Comparison of ENCODE assay signal across 19 cellular contexts in the genomic region with DNA sequence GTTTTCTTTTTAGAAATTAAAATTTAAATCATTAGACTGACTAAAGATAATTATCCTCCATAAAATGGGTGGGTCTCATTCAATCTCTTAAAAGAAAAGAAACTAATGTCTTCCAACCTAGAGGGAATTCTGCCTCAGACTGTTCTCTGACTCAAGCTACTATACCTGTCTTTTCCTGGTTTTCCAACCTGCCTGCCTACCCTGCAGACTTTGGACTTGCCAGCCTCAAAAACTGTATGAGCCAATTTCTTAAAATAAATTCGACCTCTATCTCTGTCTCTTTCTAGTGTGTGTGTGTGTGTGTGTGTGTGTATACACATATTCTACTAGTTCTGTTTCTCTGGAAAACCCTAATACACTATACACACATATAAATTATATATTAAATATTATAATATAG.
DNase-seq lines count a peak whose midpoint lies in the region; ATAC-seq, FAIRE-seq and TF ChIP-seq lines count a peak whose summit lies in the region.
"Had no signal": no experiment of that assay in that cellular context is flagged by ENCODE, and none has a peak within 500 bp of the region (broad histone marks: within the 10 kb centered on the region; RNA-seq: fewer than 3 reads in every experiment).

No MANE protein-coding gene starts in this region.

- H3K9ac ChIP-seq in SU-DHL-6 (ENCODE audit: low read length): no peak overlapping the region
- no peak overlapping the region for H3K9ac ChIP-seq in HepG2 (ENCODE audit: insufficient read depth, low read depth, low read length)
- H3K9ac ChIP-seq in Karpas-422 (ENCODE audit: low read length): no peak overlapping the region
- H3K9ac ChIP-seq: BLaER1 treated with 17β-estradiol and CSF1 and Interleukin-3, amounts not matched to agents 10 nM and 100 nM had no signal

- H3K9me3 ChIP-seq in SU-DHL-6 (ENCODE audit: insufficient read depth, low read length) (no peaks in the 10 kb centered on the region), HepG2 (ENCODE audit: low read length) (no peaks in the 10 kb centered on the region; the same call in 1 of the 2 replicates), right lobe of liver (no peaks in the 10 kb centered on the region), Karpas-422 (ENCODE audit: low read length) (peaks cover 21% of the 10 kb centered on the region)
- H3K9me3 ChIP-seq: A549, Caco-2 had no signal

- H3K4me3 ChIP-seq in SU-DHL-6 (ENCODE audit: insufficient read depth, low read length, poor library complexity, severe bottlenecking) (no peak overlapping the region), HepG2 (replicated peaks in 1 of 3; ENCODE audit: insufficient read depth in 1 of 3, low read depth in 2 of 3, low read length in 3 of 3) (no peak overlapping the region), right lobe of liver (no peak overlapping the region), Karpas-422 (ENCODE audit: low read length) (no peak overlapping the region)
- H3K4me3 ChIP-seq: A549; BLaER1 treated with 17β-estradiol and CSF1 and Interleukin-3, amounts not matched to agents 10 nM and 100 nM had no signal

- intact Hi-C loops in HepG2 (cut with micrococcal nuclease; ENCODE audit: unreplicated experiment): no loop called here
- intact Hi-C loops in right lobe of liver (cut with DNase I): no loop called here

- CTCF ChIA-PET in HepG2 (lab: Yijun Ruan, JAX; ENCODE audit: low intra/inter-chr PET ratio, low total read pairs): no interaction called here

- no peak overlapping the region for H3K27ac ChIP-seq in SU-DHL-6 (ENCODE audit: low read depth, low read length)
- H3K27ac ChIP-seq in HepG2 (ENCODE audit: extremely low read length, insufficient read depth, low read length): no peak overlapping the region
- H3K27ac ChIP-seq in right lobe of liver: no peak overlapping the region
- H3K27ac ChIP-seq in Karpas-422 (ENCODE audit: low read length): no peak overlapping the region
- H3K27ac ChIP-seq: 22Rv1; A549; BLaER1 treated with 17β-estradiol and CSF1 and Interleukin-3, amounts not matched to agents 10 nM and 100 nM; C4-2B had no signal

- H3K4me1 ChIP-seq in HepG2 (ENCODE audit: insufficient read depth, low read length): no peaks in the 10 kb centered on the region
- no peaks in the 10 kb centered on the region for H3K4me1 ChIP-seq in right lobe of liver
- no peaks in the 10 kb centered on the region for H3K4me1 ChIP-seq in Karpas-422 (ENCODE audit: low read length)
- H3K4me1 ChIP-seq: A549; BLaER1 treated with 17β-estradiol and CSF1 and Interleukin-3, amounts not matched to agents 10 nM and 100 nM; Caco-2 had no signal

- WGBS in HepG2 (ENCODE audit: low lambda C conversion rate): 0% methylated on average over 1 of the region's 1 CpG
- WGBS in right lobe of liver (ENCODE audit: insufficient coverage, low coverage, low lambda C conversion rate, missing lambda C conversion rate): 10% methylated on average over 1 of the region's 1 CpG

- no peaks in the 10 kb centered on the region for H3K36me3 ChIP-seq in SU-DHL-6 (ENCODE audit: low read length)
- no peaks in the 10 kb centered on the region for H3K36me3 ChIP-seq in HepG2 (replicated peaks in 1 of 2; ENCODE audit: control insufficient read depth in 1 of 2, insufficient read depth in 2 of 2, low read length in 2 of 2)
- no peaks in the 10 kb centered on the region for H3K36me3 ChIP-seq in right lobe of liver
- no peaks in the 10 kb centered on the region for H3K36me3 ChIP-seq in Karpas-422 (ENCODE audit: insufficient read depth, low read length)
- H3K36me3 ChIP-seq: BLaER1 treated with 17β-estradiol and CSF1 and Interleukin-3, amounts not matched to agents 10 nM and 100 nM had no signal

- no peak for ATAC-seq in HepG2
- ATAC-seq in right lobe of liver: peak; percentile 90 to 96 (median 92)
- no peak for ATAC-seq in GM21723 (IDR thresholded peaks at IDR 0.05; ENCODE audit: unreplicated experiment)
- ATAC-seq: A549; CD8-positive, alpha-beta T cell had no signal

- TF ChIP-seq POLR2A in HepG2 (IDR thresholded peaks at IDR 0.05; ENCODE audit: insufficient read depth in 1 of 2, low read depth in 2 of 2, low read length in 2 of 2) (no peak), right lobe of liver (IDR thresholded peaks at IDR 0.05) (no peak)

- TF ChIP-seq CTCF in SU-DHL-6 (IDR thresholded peaks at IDR 0.05; ENCODE audit: insufficient read depth, low read length, poor library complexity, severe bottlenecking) (no peak), HepG2 (CRISPR knock-in tag; IDR thresholded peaks at IDR 0.05) (no peak), right lobe of liver (IDR thresholded peaks at IDR 0.05) (no peak)

- no peak for DNase-seq in HepG2 (ENCODE audit: low spot score)
- DNase-seq in right lobe of liver: peak in 1 of 3 donors; percentile 51
- DNase-seq in Karpas-422: no peak
- DNase-seq: AML-193; Caco-2; Calu3; CD4-positive, alpha-beta T cell; CD8-positive, alpha-beta T cell; DMS79 treated with DMSO at 0.1 percent for 48 hours; GF-D8 had no signal

- POLR2A ChIA-PET in HepG2 (lab: Yijun Ruan, JAX): no interaction called here

- H2AFZ ChIP-seq in SU-DHL-6 (ENCODE audit: low read depth, low read length, severe bottlenecking): peak overlapping the region; percentile 24
- no peak overlapping the region for H2AFZ ChIP-seq in HepG2 (ENCODE audit: low read length)
- H2AFZ ChIP-seq in Karpas-422 (ENCODE audit: low read length): no peak overlapping the region

- H3K4me2 ChIP-seq in SU-DHL-6 (ENCODE audit: low read depth, low read length, poor library complexity, severe bottlenecking) (no peak overlapping the region), HepG2 (ENCODE audit: low read depth, low read length) (no peak overlapping the region), Karpas-422 (ENCODE audit: low read depth, low read length, poor library complexity, severe bottlenecking) (no peak overlapping the region)
- H3K4me2 ChIP-seq: A549; BLaER1 treated with 17β-estradiol and CSF1 and Interleukin-3, amounts not matched to agents 10 nM and 100 nM had no signal

- TF ChIP-seq RAD21 in HepG2 (CRISPR knock-in tag; IDR thresholded peaks at IDR 0.05): no peak

- TF ChIP-seq EP300 in HepG2 (IDR thresholded peaks at IDR 0.05; ENCODE audit: low read depth in 2 of 2, low read length in 2 of 2): no peak
- no peak for TF ChIP-seq EP300 in HepG2 (CRISPR knock-in tag; IDR thresholded peaks at IDR 0.05; ENCODE audit: borderline replicate concordance)

- H4K20me1 ChIP-seq in SU-DHL-6 (ENCODE audit: low read depth, low read length) (no peaks in the 10 kb centered on the region), HepG2 (ENCODE audit: insufficient read depth, low read length) (no peaks in the 10 kb centered on the region), Karpas-422 (ENCODE audit: insufficient read depth, low read depth, low read length) (no peaks in the 10 kb centered on the region)
- H4K20me1 ChIP-seq: BLaER1 treated with 17β-estradiol and CSF1 and Interleukin-3, amounts not matched to agents 10 nM and 100 nM had no signal

- no peak for FAIRE-seq in HepG2 (lab: Jason Lieb, UNC)
- FAIRE-seq: A549, D721Med, GM12891, GM19239 had no signal

- no peaks in the 10 kb centered on the region for H3F3A ChIP-seq in SU-DHL-6 (ENCODE audit: insufficient read depth)

- H3K79me2 ChIP-seq in SU-DHL-6 (ENCODE audit: insufficient read depth, low read length) (no peaks in the 10 kb centered on the region), HepG2 (ENCODE audit: insufficient read depth, low read length) (no peaks in the 10 kb centered on the region), Karpas-422 (ENCODE audit: low read length) (no peaks in the 10 kb centered on the region)

- H3K9me2 ChIP-seq in SU-DHL-6 (replicated peaks; ENCODE audit: insufficient read depth, low read length) (no peaks in the 10 kb centered on the region), Karpas-422 (replicated peaks; ENCODE audit: insufficient read depth, low read length) (no peaks in the 10 kb centered on the region)

- in situ Hi-C loops in HepG2 (cut with HindIII; ENCODE audit: extremely low pct_ligation_motif_present, low pct_unique_long_range_greater_than_20kb): no loop called here

- no peaks in the 10 kb centered on the region for H3K27me3 ChIP-seq in SU-DHL-6 (ENCODE audit: low read length)
- H3K27me3 ChIP-seq in HepG2 (ENCODE audit: control insufficient read depth in 1 of 2, insufficient read depth in 2 of 2, low read length in 2 of 2): 0 out of 5 replicates have a peak, but pooled peaks cover 0 to 1% of the 10 kb centered on the region in 2 experiments
- H3K27me3 ChIP-seq in right lobe of liver: no peaks in the 10 kb centered on the region
- no peaks in the 10 kb centered on the region for H3K27me3 ChIP-seq in Karpas-422 (ENCODE audit: low read length)
- H3K27me3 ChIP-seq: BLaER1 treated with 17β-estradiol and CSF1 and Interleukin-3, amounts not matched to agents 10 nM and 100 nM had no signal

- no TSS peak for BruUV-seq in HepG2 (replicated peaks; lab: Mats Ljungman, UMichigan)

TF ChIP-seq in HepG2, 621 proteins besides CTCF, POLR2A, EP300 and RAD21 (continues in another document):
- TF ChIP-seq, protein P1, sequence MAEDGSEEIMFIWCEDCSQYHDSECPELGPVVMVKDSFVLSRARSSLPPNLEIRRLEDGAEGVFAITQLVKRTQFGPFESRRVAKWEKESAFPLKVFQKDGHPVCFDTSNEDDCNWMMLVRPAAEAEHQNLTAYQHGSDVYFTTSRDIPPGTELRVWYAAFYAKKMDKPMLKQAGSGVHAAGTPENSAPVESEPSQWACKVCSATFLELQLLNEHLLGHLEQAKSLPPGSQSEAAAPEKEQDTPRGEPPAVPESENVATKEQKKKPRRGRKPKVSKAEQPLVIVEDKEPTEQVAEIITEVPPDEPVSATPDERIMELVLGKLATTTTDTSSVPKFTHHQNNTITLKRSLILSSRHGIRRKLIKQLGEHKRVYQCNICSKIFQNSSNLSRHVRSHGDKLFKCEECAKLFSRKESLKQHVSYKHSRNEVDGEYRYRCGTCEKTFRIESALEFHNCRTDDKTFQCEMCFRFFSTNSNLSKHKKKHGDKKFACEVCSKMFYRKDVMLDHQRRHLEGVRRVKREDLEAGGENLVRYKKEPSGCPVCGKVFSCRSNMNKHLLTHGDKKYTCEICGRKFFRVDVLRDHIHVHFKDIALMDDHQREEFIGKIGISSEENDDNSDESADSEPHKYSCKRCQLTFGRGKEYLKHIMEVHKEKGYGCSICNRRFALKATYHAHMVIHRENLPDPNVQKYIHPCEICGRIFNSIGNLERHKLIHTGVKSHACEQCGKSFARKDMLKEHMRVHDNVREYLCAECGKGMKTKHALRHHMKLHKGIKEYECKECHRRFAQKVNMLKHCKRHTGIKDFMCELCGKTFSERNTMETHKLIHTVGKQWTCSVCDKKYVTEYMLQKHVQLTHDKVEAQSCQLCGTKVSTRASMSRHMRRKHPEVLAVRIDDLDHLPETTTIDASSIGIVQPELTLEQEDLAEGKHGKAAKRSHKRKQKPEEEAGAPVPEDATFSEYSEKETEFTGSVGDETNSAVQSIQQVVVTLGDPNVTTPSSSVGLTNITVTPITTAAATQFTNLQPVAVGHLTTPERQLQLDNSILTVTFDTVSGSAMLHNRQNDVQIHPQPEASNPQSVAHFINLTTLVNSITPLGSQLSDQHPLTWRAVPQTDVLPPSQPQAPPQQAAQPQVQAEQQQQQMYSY (CRISPR knock-in tag; IDR thresholded peaks at IDR 0.05): peak; percentile 60; the same call in 1 of the 2 replicates

Comparison
In these comparisons a context has a peak if more than half of its experiments do, and no peak if none do; other contexts are left out.
1. ATAC-seq: peak in right lobe of liver (4 of 4); none in HepG2 (single experiment) and GM21723 (single experiment).